In the genomic region with DNA sequence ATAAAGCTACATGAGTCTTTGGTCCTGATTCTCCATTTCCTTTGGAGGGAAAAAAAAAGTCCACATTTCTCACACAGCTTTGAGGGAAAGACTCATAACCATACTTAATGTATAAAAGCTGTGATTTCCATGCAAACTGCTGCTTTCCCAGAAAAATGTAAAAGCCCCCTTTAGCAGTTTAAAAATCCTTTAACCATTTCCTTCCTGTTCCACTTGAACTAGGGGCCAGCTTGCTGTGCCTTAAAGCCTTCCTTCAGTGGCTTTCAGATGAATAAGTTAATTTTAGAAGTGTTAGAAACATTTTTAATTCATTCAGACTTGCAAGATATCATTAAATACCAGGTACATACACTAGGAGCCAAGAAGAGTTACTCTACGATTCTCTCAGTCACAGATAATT, we compare ENCODE assay signal across 27 cellular contexts.
"Had no signal": no experiment of that assay in that cellular context is flagged by ENCODE, and none has a peak within 500 bp of the region (broad histone marks: within the 10 kb centered on the region; RNA-seq: fewer than 3 reads in every experiment).

No MANE protein-coding gene starts in this region.

- H3K27me3 Mint-ChIP-seq: activated CD4-positive, alpha-beta T cell treated with anti-CD3 and anti-CD28 coated beads, Interleukin-2, amount 10 ng/mL, durations not matched to agents 7 days and 5 days; activated CD8-positive, alpha-beta T cell treated with anti-CD3 and anti-CD28 coated beads for 36 hours; activated naive CD8-positive, alpha-beta T cell; activated T-helper 17 cell treated with anti-CD3 and anti-CD28 coated beads, Interleukin-2, amount 50 U/mL, for 72 hours; central memory CD8-positive, alpha-beta T cell; effector memory CD8-positive, alpha-beta T cell had no signal

- DNase-seq: activated CD4-positive, alpha-beta T cell treated with anti-CD3 and anti-CD28 coated beads for 1 hour; activated CD4-positive, alpha-beta T cell treated with anti-CD3 and anti-CD28 coated beads for 4 hours; activated CD4-positive, alpha-beta T cell treated with anti-CD3 and anti-CD28 coated beads, Interleukin-2, amount 10 ng/mL, durations not matched to agents 7 days and 5 days; activated CD4-positive, alpha-beta T cell treated with anti-CD3 and anti-CD28 coated beads, Interleukin-2, amount 50 U/mL, for 48 hours; activated CD8-positive, alpha-beta memory T cell treated with anti-CD3 and anti-CD28 coated beads for 24 hours; activated CD8-positive, alpha-beta T cell treated with anti-CD3 and anti-CD28 coated beads for 36 hours; activated effector memory CD4-positive, alpha-beta T cell treated with Interleukin-2 at 50 U/mL for 16 hours; activated gamma-delta T cell treated with Interleukin-2 at 50 U/mL for 16 hours; activated naive CD4-positive, alpha-beta T cell treated with anti-CD3 and anti-CD28 coated beads, Interleukin-2, amount 50 U/mL, for 16 hours; activated naive CD4-positive, alpha-beta T cell treated with Interleukin-2 at 50 U/mL for 16 hours; activated T-cell treated with anti-CD3 and anti-CD28 coated beads, Interleukin-2, amount 50 U/mL, for 4 hours; amniotic stem cell; anterior cingulate cortex; brain microvascular endothelial cell; dermis blood vessel endothelial cell; effector CD4-positive, alpha-beta T cell; effector memory CD8-positive, alpha-beta T cell; erythroblast; heart right ventricle; T-helper 2 cell had no signal

- H3K4me1 ChIP-seq: esophagus muscularis mucosa, foreskin keratinocyte, gastroesophageal sphincter, heart right ventricle had no signal

- ATAC-seq: activated CD8-positive, alpha-beta T cell treated with anti-CD3 and anti-CD28 coated beads for 36 hours; activated T-cell treated with anti-CD3 and anti-CD28 coated beads, Interleukin-2, amount 50 U/mL, for 4 hours; activated T-helper 17 cell treated with anti-CD3 and anti-CD28 coated beads, Interleukin-2, amount 50 U/mL, for 72 hours; effector memory CD8-positive, alpha-beta T cell; gastroesophageal sphincter; heart right ventricle had no signal

- H3K27ac ChIP-seq: brain microvascular endothelial cell, coronary artery, esophagus muscularis mucosa, foreskin keratinocyte, gastroesophageal sphincter, heart right ventricle had no signal

- H3K27ac Mint-ChIP-seq: activated CD4-positive, alpha-beta T cell treated with anti-CD3 and anti-CD28 coated beads, Interleukin-2, amount 10 ng/mL, durations not matched to agents 7 days and 5 days; activated CD8-positive, alpha-beta T cell treated with anti-CD3 and anti-CD28 coated beads for 36 hours; activated naive CD8-positive, alpha-beta T cell; activated T-helper 17 cell treated with anti-CD3 and anti-CD28 coated beads, Interleukin-2, amount 50 U/mL, for 72 hours; effector memory CD8-positive, alpha-beta T cell had no signal

- H3K4me1 Mint-ChIP-seq: activated CD4-positive, alpha-beta T cell treated with anti-CD3 and anti-CD28 coated beads, Interleukin-2, amount 10 ng/mL, durations not matched to agents 7 days and 5 days; activated T-helper 17 cell treated with anti-CD3 and anti-CD28 coated beads, Interleukin-2, amount 50 U/mL, for 72 hours; central memory CD8-positive, alpha-beta T cell had no signal

- H3K4me3 Mint-ChIP-seq: activated CD4-positive, alpha-beta T cell treated with anti-CD3 and anti-CD28 coated beads, Interleukin-2, amount 10 ng/mL, durations not matched to agents 7 days and 5 days; activated CD8-positive, alpha-beta T cell treated with anti-CD3 and anti-CD28 coated beads for 36 hours; activated naive CD8-positive, alpha-beta T cell; activated T-cell treated with anti-CD3 and anti-CD28 coated beads, Interleukin-2, amount 50 U/mL, for 4 hours; activated T-helper 17 cell treated with anti-CD3 and anti-CD28 coated beads, Interleukin-2, amount 50 U/mL, for 72 hours; central memory CD8-positive, alpha-beta T cell; effector memory CD8-positive, alpha-beta T cell had no signal

- H3K4me3 ChIP-seq: coronary artery, esophagus muscularis mucosa, gastroesophageal sphincter, heart right ventricle had no signal

- H3K36me3 Mint-ChIP-seq: activated naive CD8-positive, alpha-beta T cell had no signal

- H3K27me3 ChIP-seq: brain microvascular endothelial cell, esophagus muscularis mucosa, foreskin keratinocyte, gastroesophageal sphincter, heart right ventricle had no signal

- H3K9me3 Mint-ChIP-seq: activated CD4-positive, alpha-beta T cell treated with anti-CD3 and anti-CD28 coated beads, Interleukin-2, amount 10 ng/mL, durations not matched to agents 7 days and 5 days; activated CD8-positive, alpha-beta T cell treated with anti-CD3 and anti-CD28 coated beads for 36 hours; activated T-cell treated with anti-CD3 and anti-CD28 coated beads, Interleukin-2, amount 50 U/mL, for 4 hours had no signal

- H3K36me3 ChIP-seq: brain microvascular endothelial cell, esophagus muscularis mucosa, gastroesophageal sphincter, heart right ventricle had no signal
